ENCODE assay signal across 25 cellular contexts in genomic region chr6:161024364-161024920, GRCh38. TPM values are rescaled to one million over a fixed set of nuclear protein-coding genes. Genes with fewer than 3 reads are reported as not detected.
A peak's percentile ranks its signal among the peaks of the same experiment; 100 is the strongest.
DNase-seq lines count a peak whose midpoint lies in the region; ATAC-seq, FAIRE-seq and TF ChIP-seq lines count a peak whose summit lies in the region.
"Had no signal": no experiment of that assay in that cellular context is flagged by ENCODE, and none has a peak within 500 bp of the region (broad histone marks: within the 10 kb centered on the region; RNA-seq: fewer than 3 reads in every experiment).

No MANE protein-coding gene starts in this region.

- no peak for FAIRE-seq in HepG2 (lab: Jason Lieb, UNC)
- FAIRE-seq: A549, G401.6, GM18507, H54 had no signal

- ATAC-seq in HepG2 (no peak), right lobe of liver (no peak), psoas muscle (no peak)
- ATAC-seq in activated T-helper 17 cell treated with anti-CD3 and anti-CD28 coated beads, Interleukin-2, amount 50 U/mL, for 72 hours (replicated peaks): no peak
- ATAC-seq: A549 had no signal

- no peak for TF ChIP-seq EP300 in HepG2 (IDR thresholded peaks at IDR 0.05; ENCODE audit: low read depth in 2 of 2, low read length in 2 of 2)
- TF ChIP-seq EP300 in HepG2 (CRISPR knock-in tag; IDR thresholded peaks at IDR 0.05; ENCODE audit: borderline replicate concordance): no peak

- TF ChIP-seq RAD21 in HepG2 (CRISPR knock-in tag; IDR thresholded peaks at IDR 0.05): no peak

- in situ Hi-C loops in HepG2 (cut with HindIII; ENCODE audit: extremely low pct_ligation_motif_present, low pct_unique_long_range_greater_than_20kb): no loop called here

- H3K27ac Mint-ChIP-seq in activated T-helper 17 cell treated with anti-CD3 and anti-CD28 coated beads, Interleukin-2, amount 50 U/mL, for 72 hours: no peak overlapping the region
- peak overlapping the region; percentile 49 for H3K27ac Mint-ChIP-seq in progenitor cell of endocrine pancreas
- H3K27ac Mint-ChIP-seq: CD14-positive monocyte; CD4-positive, alpha-beta T cell; HFFc6 had no signal

- no peak for DNase-seq in HepG2 (ENCODE audit: low spot score)
- no peak for DNase-seq in right lobe of liver
- DNase-seq in progenitor cell of endocrine pancreas (ENCODE audit: low spot score, unreplicated experiment): no peak
- no peak for DNase-seq in stimulated activated naive CD4-positive, alpha-beta T cell treated with Interleukin-2 at 50 U/mL for 16 hours (lab: John Stamatoyannopoulos, UW)
- no peak for DNase-seq in psoas muscle
- DNase-seq in GM20000 (ENCODE audit: low spot score): no peak
- DNase-seq: 8988T; ACHN; AML-193; BE2C; Calu3; CD4-positive, alpha-beta T cell; COR-L47; DMS53; DMS79 treated with DMSO at 0.1 percent for 48 hours; GOT3; HFFc6 had no signal

- H3K27me3 ChIP-seq in HepG2 (ENCODE audit: control insufficient read depth in 1 of 2, insufficient read depth in 2 of 2, low read length in 2 of 2) (no peaks in the 10 kb centered on the region), right lobe of liver (no peaks in the 10 kb centered on the region), psoas muscle (ENCODE audit: insufficient read depth in 3 of 3, low read length in 2 of 3) (no peaks in the 10 kb centered on the region)
- H3K27me3 ChIP-seq: BE2C; BLaER1 treated with 17β-estradiol and CSF1 and Interleukin-3, amounts not matched to agents 10 nM and 100 nM had no signal

- peaks cover 19% of the 10 kb centered on the region for H3K79me2 ChIP-seq in HepG2 (ENCODE audit: insufficient read depth, low read length)

- H2AFZ ChIP-seq in HepG2 (ENCODE audit: low read length): no peak overlapping the region

- POLR2A ChIA-PET in HepG2 (lab: Yijun Ruan, JAX): no interaction called here

- no peak overlapping the region for H3K4me2 ChIP-seq in HepG2 (ENCODE audit: low read depth, low read length)
- H3K4me2 ChIP-seq: A549; BLaER1 treated with 17β-estradiol and CSF1 and Interleukin-3, amounts not matched to agents 10 nM and 100 nM had no signal

- no peaks in the 10 kb centered on the region for H3K9me3 ChIP-seq in HepG2 (ENCODE audit: low read length)
- H3K9me3 ChIP-seq in right lobe of liver: no peaks in the 10 kb centered on the region
- no peaks in the 10 kb centered on the region for H3K9me3 ChIP-seq in psoas muscle
- H3K9me3 ChIP-seq: A549, BE2C, HAP-1 had no signal

- H3K4me3 ChIP-seq in HepG2 (replicated peaks in 1 of 3; ENCODE audit: insufficient read depth in 1 of 3, low read depth in 2 of 3, low read length in 3 of 3) (no peak overlapping the region), right lobe of liver (no peak overlapping the region), psoas muscle (no peak overlapping the region)
- H3K4me3 ChIP-seq: A549; BLaER1 treated with 17β-estradiol and CSF1 and Interleukin-3, amounts not matched to agents 10 nM and 100 nM; HAP-1 had no signal

- H3K9ac ChIP-seq in HepG2 (ENCODE audit: insufficient read depth, low read depth, low read length): no peak overlapping the region
- H3K9ac ChIP-seq: BLaER1 treated with 17β-estradiol and CSF1 and Interleukin-3, amounts not matched to agents 10 nM and 100 nM had no signal

- H3K4me1 ChIP-seq in HepG2 (ENCODE audit: insufficient read depth, low read length) (peaks cover 12% of the 10 kb centered on the region), right lobe of liver (no peaks in the 10 kb centered on the region), psoas muscle (peaks cover 13% of the 10 kb centered on the region)
- H3K4me1 ChIP-seq: A549, BE2C, HAP-1 had no signal

- H3K36me3 Mint-ChIP-seq in activated T-helper 17 cell treated with anti-CD3 and anti-CD28 coated beads, Interleukin-2, amount 50 U/mL, for 72 hours (ENCODE audit: low read depth): peaks cover 54% of the 10 kb centered on the region
- H3K36me3 Mint-ChIP-seq in progenitor cell of endocrine pancreas (ENCODE audit: insufficient read depth): peaks cover 7% of the 10 kb centered on the region

- no peaks in the 10 kb centered on the region for H3K9me3 Mint-ChIP-seq in activated T-helper 17 cell treated with anti-CD3 and anti-CD28 coated beads, Interleukin-2, amount 50 U/mL, for 72 hours
- peaks cover 5% of the 10 kb centered on the region for H3K9me3 Mint-ChIP-seq in progenitor cell of endocrine pancreas (ENCODE audit: low read depth)
- H3K9me3 Mint-ChIP-seq: CD4-positive, alpha-beta T cell; HFFc6 had no signal

- TF ChIP-seq POLR2A in HepG2 (IDR thresholded peaks at IDR 0.05; ENCODE audit: insufficient read depth in 1 of 2, low read depth in 2 of 2, low read length in 2 of 2): no peak
- TF ChIP-seq POLR2A in right lobe of liver (IDR thresholded peaks at IDR 0.05): no peak

- CTCF ChIA-PET in HepG2 (lab: Yijun Ruan, JAX; ENCODE audit: low intra/inter-chr PET ratio, low total read pairs): no interaction called here

- H3K36me3 ChIP-seq in HepG2 (replicated peaks in 1 of 2; ENCODE audit: control insufficient read depth in 1 of 2, insufficient read depth in 2 of 2, low read length in 2 of 2) (no peaks in the 10 kb centered on the region; a peak in 1 of 5 replicates), right lobe of liver (no peaks in the 10 kb centered on the region), psoas muscle (ENCODE audit: insufficient read depth in 1 of 2, low read depth in 1 of 2) (no peaks in the 10 kb centered on the region)
- H3K36me3 ChIP-seq: BE2C, HAP-1 had no signal

- intact Hi-C loops in HepG2 (cut with micrococcal nuclease; ENCODE audit: unreplicated experiment) (no loop called here), right lobe of liver (cut with DNase I) (no loop called here), psoas muscle (cut with DNase I) (no loop called here)

- H4K20me1 ChIP-seq in HepG2 (ENCODE audit: insufficient read depth, low read length): no peaks in the 10 kb centered on the region

- no peaks in the 10 kb centered on the region for H3K27me3 Mint-ChIP-seq in activated T-helper 17 cell treated with anti-CD3 and anti-CD28 coated beads, Interleukin-2, amount 50 U/mL, for 72 hours
- H3K27me3 Mint-ChIP-seq in progenitor cell of endocrine pancreas: no peaks in the 10 kb centered on the region
- H3K27me3 Mint-ChIP-seq: CD4-positive, alpha-beta T cell had no signal

- H3K27ac ChIP-seq in HepG2 (ENCODE audit: extremely low read length, insufficient read depth, low read length) (no peak overlapping the region), right lobe of liver (no peak overlapping the region), psoas muscle (no peak overlapping the region)
- H3K27ac ChIP-seq: A549; BLaER1 treated with 17β-estradiol and CSF1 and Interleukin-3, amounts not matched to agents 10 nM and 100 nM had no signal

- peaks cover 45% of the 10 kb centered on the region for H3K4me1 Mint-ChIP-seq in activated T-helper 17 cell treated with anti-CD3 and anti-CD28 coated beads, Interleukin-2, amount 50 U/mL, for 72 hours
- H3K4me1 Mint-ChIP-seq in progenitor cell of endocrine pancreas (ENCODE audit: low read depth): no peaks in the 10 kb centered on the region

- no TSS peak for BruUV-seq in HepG2 (replicated peaks; lab: Mats Ljungman, UMichigan)

- TF ChIP-seq CTCF in HepG2 (CRISPR knock-in tag; IDR thresholded peaks at IDR 0.05) (no peak), right lobe of liver (IDR thresholded peaks at IDR 0.05) (no peak), progenitor cell of endocrine pancreas (IDR thresholded peaks at IDR 0.05; ENCODE audit: unreplicated experiment) (no peak), psoas muscle (IDR thresholded peaks at IDR 0.05) (no peak), GM20000 (IDR thresholded peaks at IDR 0.05; ENCODE audit: extremely low read depth, missing control alignments) (no peak)

- H3K4me3 Mint-ChIP-seq in activated T-helper 17 cell treated with anti-CD3 and anti-CD28 coated beads, Interleukin-2, amount 50 U/mL, for 72 hours: peak overlapping the region; percentile 31
- H3K4me3 Mint-ChIP-seq in progenitor cell of endocrine pancreas (ENCODE audit: low read depth): no peak overlapping the region
- H3K4me3 Mint-ChIP-seq: CD14-positive monocyte; CD4-positive, alpha-beta T cell; HFFc6 had no signal

- 96% methylated on average over 8 of the region's 8 CpGs for WGBS in HepG2 (ENCODE audit: low lambda C conversion rate)
- 86% methylated on average over 8 of the region's 8 CpGs for WGBS in right lobe of liver (ENCODE audit: insufficient coverage, low coverage, low lambda C conversion rate, missing lambda C conversion rate)
- 89 to 92% (median 91%) methylated on average over 8 of the region's 8 CpGs for WGBS in psoas muscle, 3 donors

TF ChIP-seq in HepG2, 621 proteins besides CTCF, POLR2A, EP300 and RAD21 (continues in another document):
- no peak for TF ChIP-seq SIN3A (IDR thresholded peaks at IDR 0.05; ENCODE audit: borderline replicate concordance, low read depth, low read length)
- TF ChIP-seq ZNF44 (CRISPR knock-in tag; IDR thresholded peaks at IDR 0.05): no peak

RNA-seq across cellular contexts. Expression of gene MAP3K4, which starts 32.9 kb away (rescaled TPM):
- 33.6 and 40.1 TPM in 2 replicates for total RNA-seq in HepG2 (2016; rRNA removed; fragmentation: Illumina TruSeq; extraction: Trizol)
- total RNA-seq in HepG2 (2016; cell fraction: cytosol; rRNA removed; fragmentation: Illumina TruSeq; extraction: Trizol; ENCODE audit: low read depth): 66.8 and 68.7 TPM in 2 replicates
- 37.5 and 40.8 TPM in 2 replicates for total RNA-seq in HepG2 (2016; cell fraction: insoluble cytoplasmic fraction; rRNA removed; fragmentation: Illumina TruSeq; extraction: Trizol)
- total RNA-seq in HepG2 (2016; cell fraction: membrane; rRNA removed; fragmentation: Illumina TruSeq; extraction: Trizol): 38.1 and 58.6 TPM in 2 replicates
- 50.7 and 54.4 TPM in 2 replicates for total RNA-seq in HepG2 (2016; cell fraction: nucleus; rRNA removed; fragmentation: Illumina TruSeq; extraction: Trizol)
- 12.9 and 15.4 TPM in 2 replicates for polyA plus RNA-seq in HepG2 (2011; rRNA removed)
- polyA plus RNA-seq in HepG2 (2011; cell fraction: cytosol; rRNA removed): 6.9 and 9.0 TPM in 2 replicates
- 35.9 and 37.8 TPM in 2 replicates for polyA plus RNA-seq in HepG2 (2011; cell fraction: nucleus; rRNA removed)
- 16.6 and 19.8 TPM in 2 replicates for polyA plus RNA-seq in HepG2 (2012)
- 1.1 TPM in 2 replicates for polyA plus RNA-seq in HepG2 (2016; cell fraction: cytosol; fragmentation: Illumina TruSeq; extraction: Trizol; ENCODE audit: low read depth)
- 25.1 and 26.7 TPM in 2 replicates for polyA plus RNA-seq in HepG2 (2016; cell fraction: insoluble cytoplasmic fraction; fragmentation: Illumina TruSeq; extraction: Trizol; ENCODE audit: low read depth)
- polyA plus RNA-seq in HepG2 (2016; cell fraction: membrane; fragmentation: Illumina TruSeq; extraction: Trizol; ENCODE audit: low read depth): 3.2 and 4.4 TPM in 2 replicates
- polyA plus RNA-seq in HepG2 (2016; cell fraction: nucleus; fragmentation: Illumina TruSeq; extraction: Trizol; ENCODE audit: insufficient read depth, low read depth): 51.7 and 52.1 TPM in 2 replicates
- polyA minus RNA-seq in HepG2 (2011; rRNA and poly(A)+ RNA removed; ENCODE audit: low replicate concordance): 16.6 and 30.1 TPM in 2 replicates
- polyA minus RNA-seq in HepG2 (2011; cell fraction: cytosol; rRNA and poly(A)+ RNA removed): 16.9 and 18.6 TPM in 2 replicates
- polyA minus RNA-seq in HepG2 (2011; cell fraction: nucleus; rRNA and poly(A)+ RNA removed): 94.5 and 105 TPM in 2 replicates
- 10 to 100 TPM in 4 of 6 experiments, 1 to 10 TPM in 2; 9.4 to 20.5 (median 13.1) TPM for total RNA-seq in right lobe of liver
- total RNA-seq in activated T-helper 17 cell treated with anti-CD3 and anti-CD28 coated beads, Interleukin-2, amount 50 U/mL, for 72 hours: 10 to 100 TPM; 76.1 to 97.9 TPM
- 68.1 and 68.4 TPM in 2 replicates for total RNA-seq in progenitor cell of endocrine pancreas
- total RNA-seq in psoas muscle: 10 to 100 TPM; 17.8 to 45.8 (median 19.6) TPM
- polyA plus RNA-seq in psoas muscle: 10 to 100 TPM; 13.5 to 20.3 (median 19.4) TPM
